ENCODE assay signal across 16 cellular contexts in genomic region chr14:61375218-61375617, GRCh38. TPM values are rescaled to one million over a fixed set of nuclear protein-coding genes. Genes with fewer than 3 reads are reported as not detected.
DNase-seq lines count a peak whose midpoint lies in the region; ATAC-seq and TF ChIP-seq lines count a peak whose summit lies in the region.
"Had no signal": no experiment of that assay in that cellular context is flagged by ENCODE, and none has a peak within 500 bp of the region (broad histone marks: within the 10 kb centered on the region; RNA-seq: fewer than 3 reads in every experiment).

No MANE protein-coding gene starts in this region.

- TF ChIP-seq POLR2A in breast epithelium (IDR thresholded peaks at IDR 0.05): no peak

- POLR2A ChIA-PET in HEK293 (lab: Yijun Ruan, JAX): no interaction called here

- no peaks in the 10 kb centered on the region for H3K36me3 ChIP-seq in HEK293 (ENCODE audit: control insufficient read depth in 2 of 2, insufficient read depth in 1 of 2, low read length in 2 of 2)
- H3K36me3 ChIP-seq in breast epithelium: no peaks in the 10 kb centered on the region

- DNase-seq in activated T-cell treated with anti-CD3 and anti-CD28 coated beads, Interleukin-2, amount 50 U/mL, for 24 hours: no peak
- DNase-seq in activated T-cell treated with anti-CD3 and anti-CD28 coated beads, Interleukin-2, amount 50 U/mL, for 48 hours: no peak
- DNase-seq in activated naive CD8-positive, alpha-beta T cell treated with anti-CD3 and anti-CD28 coated beads for 36 hours: no peak
- DNase-seq in natural killer cell: no peak
- DNase-seq in GM13977 (ENCODE audit: low spot score): no peak
- DNase-seq in CD1c-positive myeloid dendritic cell (ENCODE audit: extremely low spot score): no peak
- no peak for DNase-seq in breast epithelium (ENCODE audit: low spot score in 2 of 2)
- DNase-seq: DMS79 treated with DMSO at 0.1 percent for 48 hours, GM23248, NCI-H1436 treated with DMSO at 0.1 percent for 48 hours, NCI-H226, NCI-H526 treated with DMSO at 0.1 percent for 48 hours had no signal

- ATAC-seq in natural killer cell: no peak
- ATAC-seq: A549, HCT116 had no signal

- peak overlapping the region; percentile 66 for H3K27ac Mint-ChIP-seq in activated T-cell treated with anti-CD3 and anti-CD28 coated beads, Interleukin-2, amount 50 U/mL, for 24 hours
- peak overlapping the region; percentile 78 for H3K27ac Mint-ChIP-seq in activated naive CD8-positive, alpha-beta T cell treated with anti-CD3 and anti-CD28 coated beads for 36 hours
- H3K27ac Mint-ChIP-seq in natural killer cell: no peak overlapping the region

- intact Hi-C loops in natural killer cell (cut with micrococcal nuclease) (no loop called here), breast epithelium (cut with DNase I; ENCODE audit: low total_unique reads) (no loop called here)

- peaks cover 79% of the 10 kb centered on the region for H3K36me3 Mint-ChIP-seq in activated T-cell treated with anti-CD3 and anti-CD28 coated beads, Interleukin-2, amount 50 U/mL, for 24 hours (ENCODE audit: low read depth)
- H3K36me3 Mint-ChIP-seq in activated naive CD8-positive, alpha-beta T cell treated with anti-CD3 and anti-CD28 coated beads for 36 hours: peaks cover 88% of the 10 kb centered on the region
- peaks cover 18% of the 10 kb centered on the region for H3K36me3 Mint-ChIP-seq in natural killer cell

- no peak overlapping the region for H3K4me3 Mint-ChIP-seq in activated T-cell treated with anti-CD3 and anti-CD28 coated beads, Interleukin-2, amount 50 U/mL, for 24 hours
- H3K4me3 Mint-ChIP-seq in activated naive CD8-positive, alpha-beta T cell treated with anti-CD3 and anti-CD28 coated beads for 36 hours: no peak overlapping the region
- H3K4me3 Mint-ChIP-seq in natural killer cell: peak overlapping the region; percentile 67

- no peaks in the 10 kb centered on the region for H3K9me3 ChIP-seq in HEK293 (ENCODE audit: control insufficient read depth, insufficient read depth, low read depth, low read length)
- peaks cover 15 to 16% of the 10 kb centered on the region in 2 donors for H3K9me3 ChIP-seq in breast epithelium

- H3K4me1 ChIP-seq in HEK293 (ENCODE audit: control insufficient read depth, insufficient read depth, low read length) (no peaks in the 10 kb centered on the region), breast epithelium (no peaks in the 10 kb centered on the region)
- H3K4me1 ChIP-seq: A549 had no signal

- CTCF ChIA-PET in HEK293 (lab: Yijun Ruan, JAX): interaction anchor here (0.7 kb wide), 1 partner anchor 784 kb away, joined by 6 read pairs; no protein-coding TSS in a partner anchor

- no peak overlapping the region for H3K27ac ChIP-seq in HEK293 (ENCODE audit: extremely low read depth, low read depth, low read length)
- no peak overlapping the region for H3K27ac ChIP-seq in breast epithelium
- H3K27ac ChIP-seq: A549, C4-2B, GM23248 had no signal

- H3K4me1 Mint-ChIP-seq in activated T-cell treated with anti-CD3 and anti-CD28 coated beads, Interleukin-2, amount 50 U/mL, for 24 hours (ENCODE audit: low read depth): peaks cover 49% of the 10 kb centered on the region
- H3K4me1 Mint-ChIP-seq in activated naive CD8-positive, alpha-beta T cell treated with anti-CD3 and anti-CD28 coated beads for 36 hours: peaks cover 83% of the 10 kb centered on the region
- H3K4me1 Mint-ChIP-seq in natural killer cell: peaks cover 27 to 45% of the 10 kb centered on the region in 2 donors

- peaks cover 23% of the 10 kb centered on the region for H3K9me3 Mint-ChIP-seq in activated T-cell treated with anti-CD3 and anti-CD28 coated beads, Interleukin-2, amount 50 U/mL, for 24 hours
- H3K9me3 Mint-ChIP-seq in activated naive CD8-positive, alpha-beta T cell treated with anti-CD3 and anti-CD28 coated beads for 36 hours: peaks cover 33% of the 10 kb centered on the region
- peaks cover 2 to 7% of the 10 kb centered on the region in 2 donors for H3K9me3 Mint-ChIP-seq in natural killer cell

- no peak overlapping the region for H3K4me3 ChIP-seq in HEK293 (ENCODE audit: low read depth, low read length)
- no peak overlapping the region for H3K4me3 ChIP-seq in breast epithelium
- H3K4me3 ChIP-seq: A549, GM23248 had no signal

- no peaks in the 10 kb centered on the region for H3K27me3 ChIP-seq in breast epithelium

- TF ChIP-seq CTCF in HEK293 (tag by site-specific recombination; IDR thresholded peaks at IDR 0.05): no peak
- no peak for TF ChIP-seq CTCF in natural killer cell (IDR thresholded peaks at IDR 0.05)
- TF ChIP-seq CTCF in GM13977 (IDR thresholded peaks at IDR 0.05; ENCODE audit: extremely low read depth, insufficient read depth, missing control alignments): no peak
- no peak for TF ChIP-seq CTCF in breast epithelium (IDR thresholded peaks at IDR 0.05)

- H3K27me3 Mint-ChIP-seq in activated T-cell treated with anti-CD3 and anti-CD28 coated beads, Interleukin-2, amount 50 U/mL, for 24 hours: no peaks in the 10 kb centered on the region
- H3K27me3 Mint-ChIP-seq in activated naive CD8-positive, alpha-beta T cell treated with anti-CD3 and anti-CD28 coated beads for 36 hours: no peaks in the 10 kb centered on the region
- no peaks in the 10 kb centered on the region for H3K27me3 Mint-ChIP-seq in natural killer cell (ENCODE audit: low read depth in 2 of 2)

- in situ Hi-C loops in GM13977 (cut with MboI; ENCODE audit: low pct_unique_long_range_greater_than_20kb, low sequenced_read_pairs, unreplicated experiment): no loop called here

TF ChIP-seq in HEK293, 187 proteins besides CTCF, POLR2A, EP300 and RAD21:
- TF ChIP-seq ZNF707 (tag by site-specific recombination; IDR thresholded peaks at IDR 0.05) (peak; percentile 87), ZNF350 (tag by site-specific recombination; IDR thresholded peaks at IDR 0.05) (no peak), ZNF155 (tag by site-specific recombination; IDR thresholded peaks at IDR 0.05) (no peak)

RNA-seq across cellular contexts. Expression of gene PRKCH, which starts 53.8 kb away (rescaled TPM):
- total RNA-seq in activated naive CD8-positive, alpha-beta T cell treated with anti-CD3 and anti-CD28 coated beads for 36 hours: 100 to 1,000 TPM; 176 to 177 TPM
- total RNA-seq in natural killer cell: 100 to 1,000 TPM; 610 to 756 (median 618) TPM
- 10 to 100 TPM; 27.0 to 41.3 (median 34.0) TPM for total RNA-seq in breast epithelium

Comparison
In these comparisons a context has a peak if more than half of its experiments do, and no peak if none do; other contexts are left out.
1. H3K27ac Mint-ChIP-seq: peak in activated T-cell treated with anti-CD3 and anti-CD28 coated beads, Interleukin-2, amount 50 U/mL, for 24 hours (single experiment) and activated naive CD8-positive, alpha-beta T cell treated with anti-CD3 and anti-CD28 coated beads for 36 hours (single experiment); none in natural killer cell (0 of 2).
2. RNA of gene PRKCH, which starts 53.8 kb away (total RNA-seq): 610 to 756 TPM in natural killer cell and 176 to 177 TPM in activated naive CD8-positive, alpha-beta T cell treated with anti-CD3 and anti-CD28 coated beads for 36 hours; 27.0 to 41.3 TPM in breast epithelium; every median in the first group is over 4 times any median in the second.